ENCODE assay signal across 31 cellular contexts in genomic region chr3:50057756-50058155, GRCh38.
"Had no signal": no experiment of that assay in that cellular context is flagged by ENCODE, and none has a peak within 500 bp of the region (broad histone marks: within the 10 kb centered on the region; RNA-seq: fewer than 3 reads in every experiment).

No MANE protein-coding gene starts in this region.

- H3K27me3 Mint-ChIP-seq: naive B cell; natural killer cell treated with Interleukin-12 subunit alpha and Interleukin-12 subunit beta and Interleukin-15 and Interleukin-18, amount 100 ng/mL, for 72 hours had no signal

- H3K27me3 ChIP-seq: gastrocnemius medialis, neutrophil, right atrium auricular region, testis, tibial artery, upper lobe of left lung had no signal

- H3K4me2 ChIP-seq: smooth muscle cell had no signal

- H2AFZ ChIP-seq: parathyroid adenoma had no signal

- H3K27ac Mint-ChIP-seq: mesothelial cell of epicardium; natural killer cell treated with Interleukin-12 subunit alpha and Interleukin-12 subunit beta and Interleukin-15 and Interleukin-18, amount 100 ng/mL, for 72 hours had no signal

- H3K4me1 Mint-ChIP-seq: mesothelial cell of epicardium, neural crest cell had no signal

- DNase-seq: cortex of kidney; effector CD4-positive, alpha-beta T cell; foreskin fibroblast; gastrocnemius medialis; head of caudate nucleus; kidney; mesenchymal stem cell; mucosa of descending colon; naive B cell; stimulated activated CD4-positive, alpha-beta T cell treated with anti-CD3 and anti-CD28 coated beads, Interleukin-12 subunit alpha, Interleukin-12 subunit beta, amount 100 ng/mL, for 4 hours; stimulated activated CD4-positive, alpha-beta T cell treated with anti-CD3 and anti-CD28 coated beads, Interleukin-1b, Interleukin-23, amount 100 ng/mL, for 48 hours; stimulated activated CD4-positive, alpha-beta T cell treated with anti-CD3 and anti-CD28 coated beads, Interleukin-4, amount 100 ng/mL, for 1 hour; stimulated activated CD8-positive, alpha-beta memory T cell treated with anti-CD3 and anti-CD28 coated beads, Interleukin-4, amount 100 ng/mL, for 48 hours; stimulated activated naive CD4-positive, alpha-beta T cell; substantia nigra; testis; tibial artery; upper lobe of left lung had no signal

- H3K4me3 ChIP-seq: gastrocnemius medialis, lung, mucosa of descending colon, prostate gland, right atrium auricular region, smooth muscle cell, testis, tibial artery, upper lobe of left lung had no signal

- H3K4me1 ChIP-seq: gastrocnemius medialis, parathyroid adenoma, prostate gland, right atrium auricular region, testis, tibial artery, upper lobe of left lung had no signal

- H3K27ac ChIP-seq: epithelial cell of prostate, gastrocnemius medialis, neutrophil, parathyroid adenoma, prostate gland, right atrium auricular region, testis, tibial artery, upper lobe of left lung had no signal

- H3K4me3 Mint-ChIP-seq: mesothelial cell of epicardium; naive B cell; natural killer cell treated with Interleukin-12 subunit alpha and Interleukin-12 subunit beta and Interleukin-15 and Interleukin-18, amount 100 ng/mL, for 72 hours; neural crest cell had no signal

- ATAC-seq: esophagus mucosa; gastrocnemius medialis; left lobe of liver; mucosa of descending colon; natural killer cell treated with Interleukin-12 subunit alpha and Interleukin-12 subunit beta and Interleukin-15 and Interleukin-18, amount 100 ng/mL, for 72 hours; sciatic nerve had no signal

- H3K9me3 ChIP-seq: gastrocnemius medialis, mucosa of descending colon, neutrophil, prostate gland, right atrium auricular region, testis, tibial artery, upper lobe of left lung had no signal

- H3K9me3 Mint-ChIP-seq: mesothelial cell of epicardium; naive B cell; natural killer cell treated with Interleukin-12 subunit alpha and Interleukin-12 subunit beta and Interleukin-15 and Interleukin-18, amount 100 ng/mL, for 72 hours; neural crest cell had no signal
